In genomic region chr3:100245932-100246331, GRCh38 we compare ENCODE assay signal across 1 cellular context.
TF ChIP-seq lines count a peak whose summit lies in the region.

No MANE protein-coding gene starts in this region.

TF ChIP-seq in IMR-90, 13 proteins besides CTCF, POLR2A, EP300 and RAD21 (continued from another document):
- no peak for TF ChIP-seq MXI1 (IDR thresholded peaks at IDR 0.05; ENCODE audit: borderline replicate concordance, low read depth, low read length)
